33 cellular contexts compared by ENCODE assay signal in genomic region chr1:8486047-8486446, GRCh38.
"Had no signal": no experiment of that assay in that cellular context is flagged by ENCODE, and none has a peak within 500 bp of the region (broad histone marks: within the 10 kb centered on the region; RNA-seq: fewer than 3 reads in every experiment).

No MANE protein-coding gene starts in this region.

- DNase-seq: activated CD4-positive, alpha-beta memory T cell treated with anti-CD3 and anti-CD28 coated beads for 36 hours; activated CD4-positive, alpha-beta T cell treated with anti-CD3 and anti-CD28 coated beads for 1 hour; activated CD4-positive, alpha-beta T cell treated with anti-CD3 and anti-CD28 coated beads for 36 hours; activated CD4-positive, alpha-beta T cell treated with anti-CD3 and anti-CD28 coated beads for 48 hours; activated CD4-positive, alpha-beta T cell treated with anti-CD3 and anti-CD28 coated beads, Interleukin-2, amount 10 ng/mL, durations not matched to agents 7 days and 5 days; activated CD4-positive, alpha-beta T cell treated with anti-CD3 and anti-CD28 coated beads, Interleukin-2, amount 50 U/mL, for 4 hours; activated CD4-positive, CD25-positive, alpha-beta regulatory T cell; activated CD8-positive, alpha-beta memory T cell treated with anti-CD3 and anti-CD28 coated beads, Interleukin-2, amount 50 U/mL, for 4 hours; activated CD8-positive, alpha-beta T cell treated with anti-CD3 and anti-CD28 coated beads for 36 hours; activated effector memory CD4-positive, alpha-beta T cell treated with anti-CD3 and anti-CD28 coated beads, Interleukin-2, amount 50 U/mL, for 16 hours; activated gamma-delta T cell treated with Interleukin-2 at 50 U/mL for 16 hours; activated naive CD4-positive, alpha-beta T cell; activated naive CD4-positive, alpha-beta T cell treated with anti-CD3 and anti-CD28 coated beads for 36 hours; activated naive CD4-positive, alpha-beta T cell treated with anti-CD3 and anti-CD28 coated beads, Interleukin-2, amount 50 U/mL, for 16 hours; activated naive CD8-positive, alpha-beta T cell treated with anti-CD3 and anti-CD28 coated beads for 36 hours; activated T-cell treated with anti-CD3 and anti-CD28 coated beads for 4 hours; activated T-cell treated with anti-CD3 and anti-CD28 coated beads, Interleukin-2, amount 50 U/mL, for 1 hour; activated T-cell treated with anti-CD3 and anti-CD28 coated beads, Interleukin-2, amount 50 U/mL, for 4 hours; activated T-cell treated with anti-CD3 and anti-CD28 coated beads, Interleukin-2, amount 50 U/mL, for 72 hours; adrenal gland; amniotic stem cell; aorta; body of pancreas; brain microvascular endothelial cell; central memory CD4-positive, alpha-beta T cell; T-helper 1 cell; T-helper 2 cell; T-helper 9 cell had no signal

- H3K9me3 ChIP-seq: adrenal gland, body of pancreas, breast epithelium had no signal

- H3K4me3 ChIP-seq: adrenal gland, body of pancreas, breast epithelium had no signal

- H3K36me3 ChIP-seq: adrenal gland, brain microvascular endothelial cell, breast epithelium had no signal

- H3K27me3 ChIP-seq: adrenal gland, body of pancreas, brain microvascular endothelial cell, breast epithelium had no signal

- ATAC-seq: activated CD4-positive, alpha-beta T cell treated with anti-CD3 and anti-CD28 coated beads for 36 hours; activated CD4-positive, CD25-positive, alpha-beta regulatory T cell treated with anti-CD3 and anti-CD28 coated beads, Interleukin-2, amount 50 U/mL, for 24 hours; activated CD8-positive, alpha-beta T cell treated with anti-CD3 and anti-CD28 coated beads for 36 hours; activated naive CD4-positive, alpha-beta T cell treated with anti-CD3 and anti-CD28 coated beads, Interleukin-2, amount 50 U/mL, for 72 hours; activated T-cell treated with anti-CD3 and anti-CD28 coated beads, Interleukin-2, amount 50 U/mL, for 4 hours; activated T-cell treated with anti-CD3 and anti-CD28 coated beads, Interleukin-2, amount 50 U/mL, for 72 hours; activated T-helper 17 cell treated with anti-CD3 and anti-CD28 coated beads, Interleukin-2, amount 50 U/mL, for 72 hours; body of pancreas had no signal

- FAIRE-seq: TTC549 had no signal

- H3K27ac ChIP-seq: adrenal gland, body of pancreas, brain microvascular endothelial cell, breast epithelium had no signal

- H3K4me1 ChIP-seq: body of pancreas, breast epithelium had no signal
